In the genomic region with DNA sequence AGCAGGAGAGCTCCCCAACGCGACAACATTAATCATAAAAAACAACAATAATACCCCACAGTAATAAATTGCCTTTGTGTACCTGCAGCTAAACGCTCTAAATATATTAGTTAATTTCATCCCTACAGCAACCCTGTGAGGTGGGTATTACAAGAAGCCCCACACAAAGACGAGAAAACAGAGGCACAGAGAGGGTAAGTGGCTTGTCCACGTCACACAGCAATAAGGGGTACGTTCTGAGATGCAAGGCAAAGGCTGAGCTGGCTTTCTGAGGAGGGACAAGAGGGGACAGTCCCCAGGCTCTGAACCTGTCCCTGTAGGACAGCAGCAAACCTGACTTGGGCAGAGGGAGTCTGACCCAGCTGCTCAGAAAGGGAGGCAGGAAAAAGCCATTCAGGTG, we compare ENCODE assay signal across 18 cellular contexts.
DNase-seq lines count a peak whose midpoint lies in the region; ATAC-seq and TF ChIP-seq lines count a peak whose summit lies in the region.
"Had no signal": no experiment of that assay in that cellular context is flagged by ENCODE, and none has a peak within 500 bp of the region (broad histone marks: within the 10 kb centered on the region; RNA-seq: fewer than 3 reads in every experiment).

No MANE protein-coding gene starts in this region.

- no peaks in the 10 kb centered on the region for H3K9me3 Mint-ChIP-seq in activated CD4-positive, alpha-beta T cell treated with anti-CD3 and anti-CD28 coated beads for 36 hours (ENCODE audit: low read depth)
- H3K9me3 Mint-ChIP-seq: HFFc6 had no signal

- CTCF ChIA-PET in activated CD4-positive, alpha-beta T cell treated with anti-CD3 and anti-CD28 coated beads for 36 hours (lab: Charles Lee) = interaction anchor here (0.5 kb wide), 1 partner anchor 276 kb away, joined by 4 read pairs; no protein-coding TSS in a partner anchor

- H3K4me1 Mint-ChIP-seq in T-helper 17 cell = peaks cover 18% of the 10 kb centered on the region
- peaks cover 26% of the 10 kb centered on the region for H3K4me1 Mint-ChIP-seq in activated CD4-positive, alpha-beta T cell treated with anti-CD3 and anti-CD28 coated beads for 36 hours

- TF ChIP-seq POLR2A in gastroesophageal sphincter (IDR thresholded peaks at IDR 0.05) (no peak), spleen (IDR thresholded peaks at IDR 0.05) (no peak)

- H3K4me3 ChIP-seq in cardiac muscle cell = no peak overlapping the region
- H3K4me3 ChIP-seq in gastroesophageal sphincter = no peak overlapping the region
- no peak overlapping the region for H3K4me3 ChIP-seq in spleen
- H3K4me3 ChIP-seq: Peyer's patch had no signal

- TF ChIP-seq CTCF in cardiac muscle cell (IDR thresholded peaks at IDR 0.05; ENCODE audit: low read depth, low read length) (no peak), gastroesophageal sphincter (IDR thresholded peaks at IDR 0.05) (no peak), spleen (IDR thresholded peaks at IDR 0.05 in 8 of 11, conservative IDR thresholded peaks at IDR 0.05 in 3 of 11) (no peak)

- POLR2A ChIA-PET in activated CD4-positive, alpha-beta T cell treated with anti-CD3 and anti-CD28 coated beads for 36 hours (lab: Charles Lee) = no interaction called here

- H3K27me3 ChIP-seq in cardiac muscle cell (no peaks in the 10 kb centered on the region), gastroesophageal sphincter (no peaks in the 10 kb centered on the region), spleen (replicated peaks in 1 of 7) (no peaks in the 10 kb centered on the region)
- H3K27me3 ChIP-seq: Peyer's patch had no signal

- intact Hi-C loops in left cardiac atrium (cut with DNase I) = no loop called here
- intact Hi-C loops in activated CD4-positive, alpha-beta T cell treated with anti-CD3 and anti-CD28 coated beads for 36 hours (cut with DNase I, micrococcal nuclease) = no loop called here
- intact Hi-C loops in spleen (cut with DNase I; ENCODE audit: low total_unique reads) = no loop called here

- no peak for TF ChIP-seq EP300 in gastroesophageal sphincter (IDR thresholded peaks at IDR 0.05)

- peaks cover 63% of the 10 kb centered on the region for H3K4me1 ChIP-seq in cardiac muscle cell (ENCODE audit: low read depth)
- H3K4me1 ChIP-seq in gastroesophageal sphincter = peaks cover 0 to 83% (median 31%) of the 10 kb centered on the region in 3 donors
- peaks cover 20 to 84% (median 56%) of the 10 kb centered on the region in 6 donors for H3K4me1 ChIP-seq in spleen

- H3K27ac ChIP-seq in cardiac muscle cell (peak overlapping the region; percentile 82), gastroesophageal sphincter (peak overlapping the region in 3 of 4 donors; percentile 67 to 74 (median 74)), spleen (no peak overlapping the region)
- H3K27ac ChIP-seq: C4-2B, Peyer's patch had no signal

- 54 to 61% methylated on average over 5 to 6 of the region's 6 CpGs for WGBS in gastroesophageal sphincter (ENCODE audit: low coverage in 1 of 2), 2 donors
- WGBS in spleen, 5 donors = 72 to 81% (median 76%) methylated on average over 6 of the region's 6 CpGs

- peak overlapping the region; percentile 65 for H3K27ac Mint-ChIP-seq in T-helper 17 cell
- no peak overlapping the region for H3K27ac Mint-ChIP-seq in activated CD4-positive, alpha-beta T cell treated with anti-CD3 and anti-CD28 coated beads for 36 hours
- H3K27ac Mint-ChIP-seq: HFFc6 had no signal

- ATAC-seq in left cardiac atrium (no peak), T-helper 17 cell (no peak), gastroesophageal sphincter (no peak)
- ATAC-seq in activated CD4-positive, alpha-beta T cell treated with anti-CD3 and anti-CD28 coated beads for 36 hours = no peak

- no peak overlapping the region for H3K4me3 Mint-ChIP-seq in T-helper 17 cell
- H3K4me3 Mint-ChIP-seq in activated CD4-positive, alpha-beta T cell treated with anti-CD3 and anti-CD28 coated beads for 36 hours = no peak overlapping the region
- H3K4me3 Mint-ChIP-seq: HFFc6 had no signal

- H3K36me3 ChIP-seq in cardiac muscle cell (no peaks in the 10 kb centered on the region), gastroesophageal sphincter (peaks cover 0 to 42% of the 10 kb centered on the region in 2 donors), spleen (peaks cover 0 to 88% (median 8%) of the 10 kb centered on the region in 6 donors)

- H3K36me3 Mint-ChIP-seq in T-helper 17 cell (ENCODE audit: low read depth) = peaks cover 6% of the 10 kb centered on the region
- H3K36me3 Mint-ChIP-seq in activated CD4-positive, alpha-beta T cell treated with anti-CD3 and anti-CD28 coated beads for 36 hours (ENCODE audit: low read depth) = peaks cover 24% of the 10 kb centered on the region

- H3K9me3 ChIP-seq in cardiac muscle cell (ENCODE audit: low read depth) = no peaks in the 10 kb centered on the region
- no peaks in the 10 kb centered on the region for H3K9me3 ChIP-seq in T-helper 17 cell (ENCODE audit: control insufficient read depth, low read length, poor library complexity, severe bottlenecking)
- H3K9me3 ChIP-seq in gastroesophageal sphincter = no peaks in the 10 kb centered on the region
- H3K9me3 ChIP-seq in spleen = no peaks in the 10 kb centered on the region
- H3K9me3 ChIP-seq: Peyer's patch had no signal

- no peak for DNase-seq in cardiac muscle cell (ENCODE audit: low read depth in 1 of 2, low spot score in 1 of 2)
- DNase-seq in left cardiac atrium = no peak
- no peak for DNase-seq in T-helper 17 cell
- DNase-seq in activated CD4-positive, alpha-beta T cell treated with anti-CD3 and anti-CD28 coated beads for 36 hours = no peak
- no peak for DNase-seq in spleen
- no peak for DNase-seq in NCI-H2081 treated with DMSO at 0.1 percent for 48 hours (lab: John Stamatoyannopoulos, UW)
- DNase-seq: DMS79; HFFc6; MM.1S; NCI-H1048; NCI-H1436; NCI-H1930; NCI-H2227 treated with DMSO at 0.1 percent for 48 hours; NCI-H510A; NK-92 treated with Interleukin-12 subunit alpha and Interleukin-12 subunit beta, amount 100 ng/mL, for 24 hours; Peyer's patch had no signal

- no peaks in the 10 kb centered on the region for H3K27me3 Mint-ChIP-seq in T-helper 17 cell
- H3K27me3 Mint-ChIP-seq in activated CD4-positive, alpha-beta T cell treated with anti-CD3 and anti-CD28 coated beads for 36 hours = no peaks in the 10 kb centered on the region

Comparison
In these comparisons a context has a peak if more than half of its experiments do, and no peak if none do; other contexts are left out.
1. H3K27ac ChIP-seq: peak in cardiac muscle cell (single experiment) and gastroesophageal sphincter (3 of 4); none in spleen (0 of 8).